2 cellular contexts compared by ENCODE assay signal in the genomic region with DNA sequence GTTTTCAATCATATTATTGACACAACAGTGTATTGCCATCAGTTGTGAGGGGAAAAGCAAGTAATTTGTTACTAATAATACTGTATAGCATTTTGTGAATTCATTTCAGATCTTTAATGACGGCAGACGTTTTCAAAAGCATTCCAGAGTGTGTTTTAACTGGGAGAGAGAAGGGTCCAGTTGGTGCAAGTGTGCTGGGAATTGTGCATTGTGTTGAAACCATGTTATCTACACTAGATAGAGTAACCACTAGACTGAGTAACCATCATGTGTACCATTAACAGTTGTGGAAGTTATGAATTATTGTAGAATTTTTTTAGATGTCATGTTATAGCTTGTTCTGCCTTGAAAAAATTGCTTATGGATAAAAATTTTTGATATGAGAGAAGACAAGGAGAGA.
TF ChIP-seq lines count a peak whose summit lies in the region.

No MANE protein-coding gene starts in this region.

TF ChIP-seq in SK-N-SH, 30 proteins besides CTCF, POLR2A, EP300 and RAD21 (continued from another document):
- TF ChIP-seq, protein P1, sequence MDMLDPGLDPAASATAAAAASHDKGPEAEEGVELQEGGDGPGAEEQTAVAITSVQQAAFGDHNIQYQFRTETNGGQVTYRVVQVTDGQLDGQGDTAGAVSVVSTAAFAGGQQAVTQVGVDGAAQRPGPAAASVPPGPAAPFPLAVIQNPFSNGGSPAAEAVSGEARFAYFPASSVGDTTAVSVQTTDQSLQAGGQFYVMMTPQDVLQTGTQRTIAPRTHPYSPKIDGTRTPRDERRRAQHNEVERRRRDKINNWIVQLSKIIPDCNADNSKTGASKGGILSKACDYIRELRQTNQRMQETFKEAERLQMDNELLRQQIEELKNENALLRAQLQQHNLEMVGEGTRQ (IDR thresholded peaks at IDR 0.05; ENCODE audit: borderline replicate concordance, low read depth, low read length) = no peak

TF ChIP-seq in SK-N-SH treated with all-trans-retinoic acid at 6 μM for 48 hours, 23 proteins besides CTCF, POLR2A, EP300 and RAD21 (continued from another document):
- TF ChIP-seq RARB (CRISPR knock-in tag; IDR thresholded peaks at IDR 0.05) (no peak), SNAI2 (CRISPR knock-in tag; IDR thresholded peaks at IDR 0.05) (no peak), CSDC2 (CRISPR knock-in tag; IDR thresholded peaks at IDR 0.05) (no peak), GLIS3 (CRISPR knock-in tag; IDR thresholded peaks at IDR 0.05) (no peak), ZNF8 (CRISPR knock-in tag; IDR thresholded peaks at IDR 0.05) (no peak), ZFP3 (CRISPR knock-in tag; IDR thresholded peaks at IDR 0.05) (no peak), TCF4 (CRISPR knock-in tag; IDR thresholded peaks at IDR 0.05; ENCODE audit: borderline replicate concordance) (no peak), ZNF70 (CRISPR knock-in tag; IDR thresholded peaks at IDR 0.05) (no peak), TOX (CRISPR knock-in tag; IDR thresholded peaks at IDR 0.05; ENCODE audit: borderline replicate concordance) (no peak), ZNF565 (CRISPR knock-in tag; conservative IDR thresholded peaks at IDR 0.05; ENCODE audit: low read depth) (no peak)
- TF ChIP-seq, protein P2, sequence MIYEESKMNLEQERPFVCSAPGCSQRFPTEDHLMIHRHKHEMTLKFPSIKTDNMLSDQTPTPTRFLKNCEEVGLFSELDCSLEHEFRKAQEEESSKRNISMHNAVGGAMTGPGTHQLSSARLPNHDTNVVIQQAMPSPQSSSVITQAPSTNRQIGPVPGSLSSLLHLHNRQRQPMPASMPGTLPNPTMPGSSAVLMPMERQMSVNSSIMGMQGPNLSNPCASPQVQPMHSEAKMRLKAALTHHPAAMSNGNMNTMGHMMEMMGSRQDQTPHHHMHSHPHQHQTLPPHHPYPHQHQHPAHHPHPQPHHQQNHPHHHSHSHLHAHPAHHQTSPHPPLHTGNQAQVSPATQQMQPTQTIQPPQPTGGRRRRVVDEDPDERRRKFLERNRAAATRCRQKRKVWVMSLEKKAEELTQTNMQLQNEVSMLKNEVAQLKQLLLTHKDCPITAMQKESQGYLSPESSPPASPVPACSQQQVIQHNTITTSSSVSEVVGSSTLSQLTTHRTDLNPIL (CRISPR knock-in tag; IDR thresholded peaks at IDR 0.05; ENCODE audit: low read depth) = no peak
TF ChIP-seq in SK-N-SH treated with all-trans-retinoic acid at 6 μM for 48 hours: peak in this region for 0.
